ENCODE assay signal across 1 cellular context in genomic region chr15:56739964-56740640, GRCh38.
TF ChIP-seq lines count a peak whose summit lies in the region.

No MANE protein-coding gene starts in this region.

TF ChIP-seq in GM12878, 131 proteins besides CTCF, POLR2A, EP300 and RAD21:
- no peak for TF ChIP-seq PRDM15 (CRISPR knock-in tag; IDR thresholded peaks at IDR 0.05)
- no peak for TF ChIP-seq MTA2 (IDR thresholded peaks at IDR 0.05; ENCODE audit: low read depth)
- TF ChIP-seq GABPA (IDR thresholded peaks at IDR 0.05; ENCODE audit: low read depth), result 0 out of 2 replicates have a peak, but pooled peaks have one; percentile 29
